ENCODE assay signal across 9 cellular contexts in genomic region chr1:174005032-174005431, GRCh38. TPM values are rescaled to one million over a fixed set of nuclear protein-coding genes. Genes with fewer than 3 reads are reported as not detected.
DNase-seq lines count a peak whose midpoint lies in the region; ATAC-seq and TF ChIP-seq lines count a peak whose summit lies in the region.
"Had no signal": no experiment of that assay in that cellular context is flagged by ENCODE, and none has a peak within 500 bp of the region (broad histone marks: within the 10 kb centered on the region; RNA-seq: fewer than 3 reads in every experiment).

No MANE protein-coding gene starts in this region.

- H3K27ac ChIP-seq in sigmoid colon (peak overlapping the region in 1 of 4 donors; percentile 3), RWPE1 (no peak overlapping the region)

- intact Hi-C loops in sigmoid colon (cut with DNase I), result no loop called here

- H3K4me3 ChIP-seq in fibroblast of pulmonary artery (replicated peaks; ENCODE audit: low read depth, low read length) (no peak overlapping the region), sigmoid colon (no peak overlapping the region)

- no peak for TF ChIP-seq POLR2A in sigmoid colon (IDR thresholded peaks at IDR 0.05)

- ATAC-seq in GM21423 (IDR thresholded peaks at IDR 0.05; ENCODE audit: unreplicated experiment), result peak; percentile 96
- ATAC-seq in HG03571 (IDR thresholded peaks at IDR 0.05; ENCODE audit: unreplicated experiment), result peak; percentile 93

- 39 to 74% methylated on average over 2 of the region's 2 CpGs for WGBS in sigmoid colon, 2 donors

- peaks cover 0 to 54% (median 38%) of the 10 kb centered on the region in 4 donors for H3K4me1 ChIP-seq in sigmoid colon

- CTCF ChIA-PET in RWPE1 (lab: Yijun Ruan, JAX), result no interaction called here

- POLR2A ChIA-PET in RWPE1 (lab: Yijun Ruan, JAX; ENCODE audit: low non-redundant PET), result no interaction called here

- no peak for TF ChIP-seq EP300 in sigmoid colon (IDR thresholded peaks at IDR 0.05)

- TF ChIP-seq CTCF in fibroblast of pulmonary artery (IDR thresholded peaks at IDR 0.05; ENCODE audit: low read length, missing control alignments), result no peak
- TF ChIP-seq CTCF in sigmoid colon (IDR thresholded peaks at IDR 0.05), result no peak
- TF ChIP-seq CTCF in RWPE1 (conservative IDR thresholded peaks at IDR 0.05; ENCODE audit: low read depth), result no peak

- DNase-seq in GM03348 (ENCODE audit: low spot score) (peak; percentile 56), fibroblast of pulmonary artery (ENCODE audit: low read depth) (peak; percentile 66), cerebellar nuclear complex (lab: John Stamatoyannopoulos, UW) (no peak), sigmoid colon (no peak), RWPE1 (ENCODE audit: low spot score) (no peak)
- no peak for DNase-seq in stimulated activated CD4-positive, alpha-beta T cell treated with anti-CD3 and anti-CD28 coated beads, Interleukin-4, amount 100 ng/mL, for 24 hours
- DNase-seq: activated naive CD8-positive, alpha-beta T cell treated with anti-CD3 and anti-CD28 coated beads, Interleukin-2, amount 10 ng/mL, durations not matched to agents 7 days and 5 days had no signal

- no peaks in the 10 kb centered on the region for H3K9me3 ChIP-seq in sigmoid colon

- H3K27me3 ChIP-seq in sigmoid colon, result no peaks in the 10 kb centered on the region

- H3K36me3 ChIP-seq in sigmoid colon, result no peaks in the 10 kb centered on the region

RNA-seq across cellular contexts. Expression of gene RC3H1, which starts 17.1 kb away (rescaled TPM):
- 10 to 100 TPM; 22.5 to 55.9 (median 34.8) TPM for total RNA-seq in sigmoid colon
- polyA plus RNA-seq in sigmoid colon, result 1 to 10 TPM; 2.4 to 7.9 (median 4.6) TPM

Comparison
In these comparisons a context has a peak if more than half of its experiments do, and no peak if none do; other contexts are left out.
1. DNase-seq: peak in GM03348 (single experiment) and fibroblast of pulmonary artery (single experiment); none in stimulated activated CD4-positive, alpha-beta T cell treated with anti-CD3 and anti-CD28 coated beads, Interleukin-4, amount 100 ng/mL, for 24 hours (single experiment), cerebellar nuclear complex (0 of 2), sigmoid colon (single experiment) and RWPE1 (single experiment).